Comparison of ENCODE assay signal across 9 cellular contexts in the genomic region with DNA sequence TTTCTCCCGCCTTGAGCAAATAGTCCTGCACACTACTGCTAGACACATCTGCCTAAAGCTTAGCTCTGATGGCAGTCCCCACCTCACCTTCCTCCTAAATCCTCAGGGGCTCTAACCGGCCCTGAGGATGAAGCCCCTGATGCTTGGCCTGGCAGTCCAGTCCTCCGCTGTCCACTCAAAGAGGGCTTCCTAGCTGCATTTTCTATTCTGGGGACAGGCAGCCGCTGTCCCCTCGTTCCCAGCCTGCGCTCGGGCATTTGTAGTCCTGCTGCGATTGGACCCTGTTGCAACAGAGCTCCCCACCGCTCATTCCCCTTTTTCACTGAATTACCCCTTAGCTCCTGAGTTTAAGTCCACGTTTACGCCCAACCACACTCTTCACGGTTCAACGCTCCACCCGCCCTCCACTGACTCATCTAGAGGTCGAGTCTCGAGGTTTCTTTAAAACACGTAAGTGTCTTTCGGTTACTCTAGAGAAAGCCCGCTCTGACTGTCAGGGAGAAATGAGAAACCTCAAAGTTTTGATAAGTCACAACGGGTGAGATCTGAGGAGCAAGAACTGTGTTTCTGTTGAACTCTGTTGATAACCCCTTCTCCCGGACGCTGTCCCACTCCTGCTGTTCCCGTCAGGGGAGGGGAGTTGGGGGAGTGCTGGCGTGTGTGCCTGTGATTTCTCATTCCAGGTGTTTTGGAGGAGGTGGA. TPM values are rescaled to one million over a fixed set of nuclear protein-coding genes. Genes with fewer than 3 reads are reported as not detected.
DNase-seq lines count a peak whose midpoint lies in the region; ATAC-seq and TF ChIP-seq lines count a peak whose summit lies in the region.
"Had no signal": no experiment of that assay in that cellular context is flagged by ENCODE, and none has a peak within 500 bp of the region (broad histone marks: within the 10 kb centered on the region; RNA-seq: fewer than 3 reads in every experiment).

No MANE protein-coding gene starts in this region.

- CTCF ChIA-PET in CD4-positive, alpha-beta T cell (lab: Charles Lee): interaction anchor here (0.9 to 13.0 kb wide), 24 partner anchors 8 to 238 kb away, joined by 3 to 288 read pairs (median 8); a partner anchor contains a TSS

- H3K4me3 ChIP-seq in esophagus muscularis mucosa (peak overlapping the region in 2 of 4 donors; percentile 10 to 26), smooth muscle cell (no peak overlapping the region)

- WGBS in esophagus muscularis mucosa: 77% methylated on average over 24 of the region's 24 CpGs
- WGBS in smooth muscle cell (ENCODE audit: low lambda C conversion rate): 69% methylated on average over 24 of the region's 24 CpGs

- H3K27ac ChIP-seq in CD4-positive, alpha-beta T cell (ENCODE audit: low read depth, low read length): peak overlapping the region; percentile 100
- peak overlapping the region; percentile 80 for H3K27ac ChIP-seq in KOPT-K1 (ENCODE audit: low read depth, low read length, poor library complexity, severe bottlenecking)
- H3K27ac ChIP-seq in esophagus muscularis mucosa (replicated peaks in 1 of 4): peak overlapping the region in 3 of 4 donors; percentile 12 to 79 (median 67)
- H3K27ac ChIP-seq in smooth muscle cell (ENCODE audit: low read depth): peak overlapping the region; percentile 35

- peak; percentile 40 for ATAC-seq in CD4-positive, alpha-beta T cell (ENCODE audit: poor library complexity)
- ATAC-seq in GM21390 (IDR thresholded peaks at IDR 0.05; ENCODE audit: unreplicated experiment): peak; percentile 38

- POLR2A ChIA-PET in CD4-positive, alpha-beta T cell (lab: Charles Lee): interaction anchor here (0.7 to 33.8 kb wide), 20 partner anchors 8 to 1128 kb away, joined by 3 to 1290 read pairs (median 6); a partner anchor contains a TSS

- peaks cover 99% of the 10 kb centered on the region for H3K36me3 Mint-ChIP-seq in CD4-positive, alpha-beta T cell (ENCODE audit: low read depth)

- intact Hi-C loops in CD4-positive, alpha-beta T cell (cut with DNase I, micrococcal nuclease): loop anchor here (1.0 to 10.0 kb wide), 8 partner anchors 8 to 202 kb away; no protein-coding TSS in a partner anchor
- intact Hi-C loops in esophagus muscularis mucosa (cut with DNase I): loop anchor here (2.0 to 5.0 kb wide), 3 partner anchors 122 to 202 kb away; no protein-coding TSS in a partner anchor

- no peak for TF ChIP-seq EP300 in esophagus muscularis mucosa (IDR thresholded peaks at IDR 0.05)

- no peaks in the 10 kb centered on the region for H3K27me3 ChIP-seq in CD4-positive, alpha-beta T cell (ENCODE audit: control insufficient read depth, insufficient read depth, low read length)
- H3K27me3 ChIP-seq in esophagus muscularis mucosa (peaks cover 0 to 10% (median 0%) of the 10 kb centered on the region in 4 donors), smooth muscle cell (ENCODE audit: low read depth) (no peaks in the 10 kb centered on the region)

- peak in 8 of 10 experiments; percentile 53 to 79 (median 68) for DNase-seq in CD4-positive, alpha-beta T cell
- DNase-seq in activated CD4-positive, alpha-beta T cell treated with anti-CD3 and anti-CD28 coated beads, Interleukin-2, amount 50 U/mL, for 24 hours (ENCODE audit: low read depth in 1 of 2, low spot score in 1 of 2): peak; percentile 49 to 85
- peak; percentile 88 for DNase-seq in esophagus muscularis mucosa (ENCODE audit: extremely low spot score)
- DNase-seq in smooth muscle cell (lab: John Stamatoyannopoulos, UW; ENCODE audit: unreplicated experiment): no peak
- DNase-seq in iPS-NIHi7 (ENCODE audit: extremely low spot score): no peak
- DNase-seq in NCI-H1048 (lab: John Stamatoyannopoulos, UW): no peak

- no peaks in the 10 kb centered on the region for H3K79me2 ChIP-seq in smooth muscle cell (ENCODE audit: low read depth)

- H3K9me3 ChIP-seq in CD4-positive, alpha-beta T cell (ENCODE audit: control insufficient read depth, low read length): no peaks in the 10 kb centered on the region
- H3K9me3 ChIP-seq in KOPT-K1 (ENCODE audit: insufficient read depth, low read length, poor library complexity, severe bottlenecking) (no peaks in the 10 kb centered on the region), esophagus muscularis mucosa (no peaks in the 10 kb centered on the region), smooth muscle cell (replicated peaks; ENCODE audit: low read depth) (no peaks in the 10 kb centered on the region)

- peak overlapping the region; percentile 91 for H3K4me3 Mint-ChIP-seq in CD4-positive, alpha-beta T cell

- H2AFZ ChIP-seq in smooth muscle cell (ENCODE audit: low read depth): peak overlapping the region; percentile 63

- no peaks in the 10 kb centered on the region for H3F3A ChIP-seq in smooth muscle cell (ENCODE audit: low read depth)

- no peaks in the 10 kb centered on the region for H3K27me3 Mint-ChIP-seq in CD4-positive, alpha-beta T cell

- no peaks in the 10 kb centered on the region for H3K36me3 ChIP-seq in KOPT-K1 (ENCODE audit: insufficient read depth, low read length)
- no peaks in the 10 kb centered on the region for H3K36me3 ChIP-seq in esophagus muscularis mucosa
- no peaks in the 10 kb centered on the region for H3K36me3 ChIP-seq in smooth muscle cell (ENCODE audit: low read depth)

- no peaks in the 10 kb centered on the region for H4K20me1 ChIP-seq in smooth muscle cell (ENCODE audit: low read depth)

- peak overlapping the region; percentile 92 for H3K27ac Mint-ChIP-seq in CD4-positive, alpha-beta T cell

- peak overlapping the region; percentile 10 for H3K9ac ChIP-seq in smooth muscle cell (ENCODE audit: low read depth)

- H3K4me1 ChIP-seq in esophagus muscularis mucosa (peaks cover 43 to 51% (median 51%) of the 10 kb centered on the region in 4 donors), smooth muscle cell (ENCODE audit: low read depth) (no peaks in the 10 kb centered on the region)

- H3K4me2 ChIP-seq in smooth muscle cell: peak overlapping the region; percentile 76

- peak; percentile 56 for TF ChIP-seq CTCF in CD4-positive, alpha-beta T cell (IDR thresholded peaks at IDR 0.05)
- no peak for TF ChIP-seq CTCF in esophagus muscularis mucosa (IDR thresholded peaks at IDR 0.05)
- TF ChIP-seq CTCF in smooth muscle cell (IDR thresholded peaks at IDR 0.05; ENCODE audit: borderline replicate concordance, insufficient read depth, poor library complexity, severe bottlenecking): no peak

- peaks cover 90% of the 10 kb centered on the region for H3K4me1 Mint-ChIP-seq in CD4-positive, alpha-beta T cell (ENCODE audit: low read depth)

- no peaks in the 10 kb centered on the region for H3K9me3 Mint-ChIP-seq in CD4-positive, alpha-beta T cell

- TF ChIP-seq POLR2A in esophagus muscularis mucosa (IDR thresholded peaks at IDR 0.05; ENCODE audit: low read depth): no peak

RNA-seq across cellular contexts. Expression of a gene that starts 4.5 kb away (rescaled TPM):
- total RNA-seq in CD4-positive, alpha-beta T cell: 100 to 1,000 TPM; 170 to 180 TPM
- total RNA-seq in esophagus muscularis mucosa: under 1 TPM in 1 of 4 donors, not detected in 3; 0.33 TPM
- not detected in 2 replicates for total RNA-seq in smooth muscle cell
- not detected in 2 replicates for polyA plus RNA-seq in smooth muscle cell
- total RNA-seq: myocyte had no signal

RNA-seq across cellular contexts. Expression of a gene that starts 59.3 kb away (rescaled TPM):
- total RNA-seq in CD4-positive, alpha-beta T cell: 1 to 10 TPM; 3.0 to 4.2 TPM
- not detected for total RNA-seq in esophagus muscularis mucosa
- 0.63 and 1.2 TPM in 2 replicates for total RNA-seq in smooth muscle cell
- polyA plus RNA-seq in smooth muscle cell: 0.13 and 3.3 TPM in 2 replicates
- total RNA-seq: myocyte had no signal

Comparison
In these comparisons a context has a peak if more than half of its experiments do, and no peak if none do; other contexts are left out.
1. DNase-seq: peak in CD4-positive, alpha-beta T cell (8 of 10), activated CD4-positive, alpha-beta T cell treated with anti-CD3 and anti-CD28 coated beads, Interleukin-2, amount 50 U/mL, for 24 hours (2 of 2) and esophagus muscularis mucosa (single experiment); none in smooth muscle cell (single experiment), iPS-NIHi7 (single experiment) and NCI-H1048 (single experiment).
2. H3K27ac ChIP-seq: peak in every context shown above with its lines; median percentile 100 in CD4-positive, alpha-beta T cell; 80 in KOPT-K1; 67 in esophagus muscularis mucosa; 35 in smooth muscle cell.
3. RNA of a gene that starts 4.5 kb away (total RNA-seq): 170 to 180 TPM in CD4-positive, alpha-beta T cell; 0.33 TPM in esophagus muscularis mucosa and not detected in smooth muscle cell; every median in the first group is over 100 times any median in the second.